ENCODE assay signal across 9 cellular contexts in the genomic region with DNA sequence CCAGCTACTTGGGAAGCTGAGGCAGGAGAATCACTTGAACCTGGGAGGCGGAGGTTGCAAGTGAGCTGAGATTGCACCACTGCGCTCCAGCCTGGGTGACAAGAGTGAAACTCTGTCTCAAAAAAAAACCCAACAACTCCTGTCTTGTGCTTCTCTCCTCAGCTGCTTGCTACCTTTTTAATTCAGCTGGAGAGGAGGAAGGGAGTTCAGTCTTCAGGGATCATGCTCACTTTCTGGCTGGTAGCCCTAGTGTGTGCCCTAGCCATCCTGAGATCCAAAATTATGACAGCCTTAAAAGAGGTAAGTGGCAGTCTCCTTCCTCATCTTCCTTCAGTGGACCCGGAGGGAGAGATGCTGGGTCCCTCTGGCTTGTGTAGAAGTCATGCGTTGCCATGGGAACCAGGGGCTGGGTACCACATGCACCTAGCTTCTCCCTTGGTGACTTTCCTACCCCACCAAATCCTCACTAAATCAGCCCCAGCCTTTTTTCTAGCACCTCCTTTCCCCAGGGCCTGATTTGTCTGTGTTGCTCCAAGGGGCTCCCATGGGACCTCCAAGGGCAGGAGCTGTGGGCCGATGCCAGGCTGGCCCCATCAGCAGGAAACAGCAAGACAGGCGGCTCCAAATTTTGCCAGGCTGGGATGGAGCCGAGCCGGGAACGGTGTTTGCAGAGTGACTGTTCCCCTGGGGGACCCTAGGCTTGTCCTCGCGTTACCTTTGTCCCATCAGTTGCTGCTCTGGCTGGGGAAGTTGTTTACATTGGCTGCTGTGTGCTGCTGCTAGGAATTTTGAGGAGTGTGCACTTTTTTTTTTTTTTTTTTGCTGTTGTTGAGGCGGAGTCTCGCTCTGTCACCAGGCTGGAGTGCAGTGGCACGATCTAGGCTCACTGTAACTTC.
DNase-seq lines count a peak whose midpoint lies in the region; ATAC-seq and TF ChIP-seq lines count a peak whose summit lies in the region.
"Had no signal": no experiment of that assay in that cellular context is flagged by ENCODE, and none has a peak within 500 bp of the region (broad histone marks: within the 10 kb centered on the region; RNA-seq: fewer than 3 reads in every experiment).

No MANE protein-coding gene starts in this region.

- H3K4me1 Mint-ChIP-seq in WTC11 (no peaks in the 10 kb centered on the region), CD14-positive monocyte (no peaks in the 10 kb centered on the region)

- TF ChIP-seq POLR2A in thyroid gland (IDR thresholded peaks at IDR 0.05) = no peak

- WGBS in hepatocyte (ENCODE audit: low lambda C conversion rate, missing lambda C conversion rate) = 61% methylated on average over 14 of the region's 14 CpGs
- WGBS in thyroid gland, 2 donors = 38 to 40% methylated on average over 14 of the region's 14 CpGs

- no peak overlapping the region for H3K4me2 ChIP-seq in hepatocyte

- H3K4me3 ChIP-seq in hepatocyte (no peak overlapping the region), thyroid gland (replicated peaks in 1 of 3) (no peak overlapping the region)

- no peaks in the 10 kb centered on the region for H3K36me3 ChIP-seq in hepatocyte (replicated peaks; ENCODE audit: insufficient read depth, low read depth)
- H3K36me3 ChIP-seq in thyroid gland = peaks cover 5 to 7% of the 10 kb centered on the region in 2 donors

- no peaks in the 10 kb centered on the region for H3K27me3 ChIP-seq in hepatocyte
- no peaks in the 10 kb centered on the region for H3K27me3 ChIP-seq in thyroid gland

- H3K9me3 Mint-ChIP-seq in WTC11 (no peaks in the 10 kb centered on the region), CD14-positive monocyte (no peaks in the 10 kb centered on the region)

- H3K79me2 ChIP-seq in hepatocyte = no peaks in the 10 kb centered on the region

- no peaks in the 10 kb centered on the region for H3K9me2 ChIP-seq in hepatocyte (replicated peaks; ENCODE audit: insufficient read depth)

- H3K9me3 ChIP-seq in hepatocyte (ENCODE audit: low read depth) = no peaks in the 10 kb centered on the region
- no peaks in the 10 kb centered on the region for H3K9me3 ChIP-seq in thyroid gland

- DNase-seq in NCI-H1105 treated with DMSO at 0.1 percent for 48 hours (lab: John Stamatoyannopoulos, UW) = peak; percentile 5
- no peak for DNase-seq in NCI-H1105 (lab: John Stamatoyannopoulos, UW)
- no peak for DNase-seq in WTC11 (ENCODE audit: low spot score)
- peak; percentile 33 for DNase-seq in hepatocyte (ENCODE audit: low spot score)
- peak; percentile 76 to 81 for DNase-seq in thyroid gland
- DNase-seq in CD14-positive monocyte (ENCODE audit: low spot score) = no peak
- no peak for DNase-seq in kidney glomerular epithelial cell (lab: John Stamatoyannopoulos, UW)
- no peak for DNase-seq in occipital lobe (lab: John Stamatoyannopoulos, UW)

- H3K4me1 ChIP-seq in hepatocyte (ENCODE audit: insufficient read depth) (no peaks in the 10 kb centered on the region), thyroid gland (peaks cover 40 to 42% of the 10 kb centered on the region in 2 donors)

- no peak for ATAC-seq in WTC11

- no peak overlapping the region for H2AFZ ChIP-seq in hepatocyte

- H3K36me3 Mint-ChIP-seq in WTC11 = peaks cover 52% of the 10 kb centered on the region
- H3K36me3 Mint-ChIP-seq in CD14-positive monocyte = peaks cover 81 to 96% of the 10 kb centered on the region in 2 donors

- H4K20me1 ChIP-seq in hepatocyte (ENCODE audit: insufficient read depth, poor library complexity, severe bottlenecking) = no peaks in the 10 kb centered on the region

- H3K4me3 Mint-ChIP-seq in WTC11 (no peak overlapping the region), CD14-positive monocyte (no peak overlapping the region)

- CTCF ChIA-PET in WTC11 (lab: Charles Lee) = no interaction called here

- TF ChIP-seq CTCF in WTC11 (IDR thresholded peaks at IDR 0.05) (no peak), hepatocyte (IDR thresholded peaks at IDR 0.05; ENCODE audit: poor library complexity) (no peak), thyroid gland (IDR thresholded peaks at IDR 0.05) (no peak), CD14-positive monocyte (IDR thresholded peaks at IDR 0.05) (no peak)

- intact Hi-C loops in thyroid gland (cut with DNase I) (no loop called here), CD14-positive monocyte (cut with micrococcal nuclease) (no loop called here)

- POLR2A ChIA-PET in WTC11 (lab: Charles Lee) = no interaction called here

- H3K27ac Mint-ChIP-seq in WTC11 = 0 out of 2 replicates have a peak overlapping the region, but pooled peaks have one; percentile 53
- peak overlapping the region in 2 of 7 donors; percentile 40 to 77 for H3K27ac Mint-ChIP-seq in CD14-positive monocyte

- H3K27ac ChIP-seq in hepatocyte = no peak overlapping the region
- H3K27ac ChIP-seq in thyroid gland = peak overlapping the region; percentile 38 to 85 (median 75)
- H3K27ac ChIP-seq: 22Rv1 had no signal

- H3K27me3 Mint-ChIP-seq in WTC11 (ENCODE audit: low read depth) (no peaks in the 10 kb centered on the region), CD14-positive monocyte (ENCODE audit: low read depth in 3 of 3) (peaks cover 0 to 2% (median 0%) of the 10 kb centered on the region in 3 donors)

TF ChIP-seq in WTC11, 78 proteins besides CTCF, POLR2A, EP300 and RAD21 (continues in another document):
- TF ChIP-seq NR3C1 (CRISPR knock-in tag; conservative IDR thresholded peaks at IDR 0.05; ENCODE audit: low read depth) = no peak
- TF ChIP-seq, protein P1, sequence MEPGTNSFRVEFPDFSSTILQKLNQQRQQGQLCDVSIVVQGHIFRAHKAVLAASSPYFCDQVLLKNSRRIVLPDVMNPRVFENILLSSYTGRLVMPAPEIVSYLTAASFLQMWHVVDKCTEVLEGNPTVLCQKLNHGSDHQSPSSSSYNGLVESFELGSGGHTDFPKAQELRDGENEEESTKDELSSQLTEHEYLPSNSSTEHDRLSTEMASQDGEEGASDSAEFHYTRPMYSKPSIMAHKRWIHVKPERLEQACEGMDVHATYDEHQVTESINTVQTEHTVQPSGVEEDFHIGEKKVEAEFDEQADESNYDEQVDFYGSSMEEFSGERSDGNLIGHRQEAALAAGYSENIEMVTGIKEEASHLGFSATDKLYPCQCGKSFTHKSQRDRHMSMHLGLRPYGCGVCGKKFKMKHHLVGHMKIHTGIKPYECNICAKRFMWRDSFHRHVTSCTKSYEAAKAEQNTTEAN (CRISPR knock-in tag; IDR thresholded peaks at IDR 0.05) = no peak
- TF ChIP-seq NR2C2 (CRISPR knock-in tag; IDR thresholded peaks at IDR 0.05) = no peak
- TF ChIP-seq, protein P2, sequence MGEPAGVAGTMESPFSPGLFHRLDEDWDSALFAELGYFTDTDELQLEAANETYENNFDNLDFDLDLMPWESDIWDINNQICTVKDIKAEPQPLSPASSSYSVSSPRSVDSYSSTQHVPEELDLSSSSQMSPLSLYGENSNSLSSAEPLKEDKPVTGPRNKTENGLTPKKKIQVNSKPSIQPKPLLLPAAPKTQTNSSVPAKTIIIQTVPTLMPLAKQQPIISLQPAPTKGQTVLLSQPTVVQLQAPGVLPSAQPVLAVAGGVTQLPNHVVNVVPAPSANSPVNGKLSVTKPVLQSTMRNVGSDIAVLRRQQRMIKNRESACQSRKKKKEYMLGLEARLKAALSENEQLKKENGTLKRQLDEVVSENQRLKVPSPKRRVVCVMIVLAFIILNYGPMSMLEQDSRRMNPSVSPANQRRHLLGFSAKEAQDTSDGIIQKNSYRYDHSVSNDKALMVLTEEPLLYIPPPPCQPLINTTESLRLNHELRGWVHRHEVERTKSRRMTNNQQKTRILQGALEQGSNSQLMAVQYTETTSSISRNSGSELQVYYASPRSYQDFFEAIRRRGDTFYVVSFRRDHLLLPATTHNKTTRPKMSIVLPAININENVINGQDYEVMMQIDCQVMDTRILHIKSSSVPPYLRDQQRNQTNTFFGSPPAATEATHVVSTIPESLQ (CRISPR knock-in tag; IDR thresholded peaks at IDR 0.05) = no peak
- no peak for TF ChIP-seq ZNF423 (CRISPR knock-in tag; IDR thresholded peaks at IDR 0.05)
- no peak for TF ChIP-seq SMAD4 (CRISPR knock-in tag; IDR thresholded peaks at IDR 0.05)
- TF ChIP-seq, protein P3, sequence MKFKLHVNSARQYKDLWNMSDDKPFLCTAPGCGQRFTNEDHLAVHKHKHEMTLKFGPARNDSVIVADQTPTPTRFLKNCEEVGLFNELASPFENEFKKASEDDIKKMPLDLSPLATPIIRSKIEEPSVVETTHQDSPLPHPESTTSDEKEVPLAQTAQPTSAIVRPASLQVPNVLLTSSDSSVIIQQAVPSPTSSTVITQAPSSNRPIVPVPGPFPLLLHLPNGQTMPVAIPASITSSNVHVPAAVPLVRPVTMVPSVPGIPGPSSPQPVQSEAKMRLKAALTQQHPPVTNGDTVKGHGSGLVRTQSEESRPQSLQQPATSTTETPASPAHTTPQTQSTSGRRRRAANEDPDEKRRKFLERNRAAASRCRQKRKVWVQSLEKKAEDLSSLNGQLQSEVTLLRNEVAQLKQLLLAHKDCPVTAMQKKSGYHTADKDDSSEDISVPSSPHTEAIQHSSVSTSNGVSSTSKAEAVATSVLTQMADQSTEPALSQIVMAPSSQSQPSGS (CRISPR knock-in tag; IDR thresholded peaks at IDR 0.05; ENCODE audit: borderline replicate concordance, low read depth) = no peak
- TF ChIP-seq, protein P4, sequence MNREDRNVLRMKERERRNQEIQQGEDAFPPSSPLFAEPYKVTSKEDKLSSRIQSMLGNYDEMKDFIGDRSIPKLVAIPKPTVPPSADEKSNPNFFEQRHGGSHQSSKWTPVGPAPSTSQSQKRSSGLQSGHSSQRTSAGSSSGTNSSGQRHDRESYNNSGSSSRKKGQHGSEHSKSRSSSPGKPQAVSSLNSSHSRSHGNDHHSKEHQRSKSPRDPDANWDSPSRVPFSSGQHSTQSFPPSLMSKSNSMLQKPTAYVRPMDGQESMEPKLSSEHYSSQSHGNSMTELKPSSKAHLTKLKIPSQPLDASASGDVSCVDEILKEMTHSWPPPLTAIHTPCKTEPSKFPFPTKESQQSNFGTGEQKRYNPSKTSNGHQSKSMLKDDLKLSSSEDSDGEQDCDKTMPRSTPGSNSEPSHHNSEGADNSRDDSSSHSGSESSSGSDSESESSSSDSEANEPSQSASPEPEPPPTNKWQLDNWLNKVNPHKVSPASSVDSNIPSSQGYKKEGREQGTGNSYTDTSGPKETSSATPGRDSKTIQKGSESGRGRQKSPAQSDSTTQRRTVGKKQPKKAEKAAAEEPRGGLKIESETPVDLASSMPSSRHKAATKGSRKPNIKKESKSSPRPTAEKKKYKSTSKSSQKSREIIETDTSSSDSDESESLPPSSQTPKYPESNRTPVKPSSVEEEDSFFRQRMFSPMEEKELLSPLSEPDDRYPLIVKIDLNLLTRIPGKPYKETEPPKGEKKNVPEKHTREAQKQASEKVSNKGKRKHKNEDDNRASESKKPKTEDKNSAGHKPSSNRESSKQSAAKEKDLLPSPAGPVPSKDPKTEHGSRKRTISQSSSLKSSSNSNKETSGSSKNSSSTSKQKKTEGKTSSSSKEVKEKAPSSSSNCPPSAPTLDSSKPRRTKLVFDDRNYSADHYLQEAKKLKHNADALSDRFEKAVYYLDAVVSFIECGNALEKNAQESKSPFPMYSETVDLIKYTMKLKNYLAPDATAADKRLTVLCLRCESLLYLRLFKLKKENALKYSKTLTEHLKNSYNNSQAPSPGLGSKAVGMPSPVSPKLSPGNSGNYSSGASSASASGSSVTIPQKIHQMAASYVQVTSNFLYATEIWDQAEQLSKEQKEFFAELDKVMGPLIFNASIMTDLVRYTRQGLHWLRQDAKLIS (CRISPR knock-in tag; IDR thresholded peaks at IDR 0.05; ENCODE audit: borderline replicate concordance) = no peak

Comparison
In these comparisons a context has a peak if more than half of its experiments do, and no peak if none do; other contexts are left out.
1. DNase-seq: peak in NCI-H1105 treated with DMSO at 0.1 percent for 48 hours (single experiment), hepatocyte (single experiment) and thyroid gland (2 of 2); none in NCI-H1105 (single experiment), WTC11 (single experiment), CD14-positive monocyte (single experiment), kidney glomerular epithelial cell (single experiment) and occipital lobe (single experiment).